ENCODE assay signal across 16 cellular contexts in the genomic region with DNA sequence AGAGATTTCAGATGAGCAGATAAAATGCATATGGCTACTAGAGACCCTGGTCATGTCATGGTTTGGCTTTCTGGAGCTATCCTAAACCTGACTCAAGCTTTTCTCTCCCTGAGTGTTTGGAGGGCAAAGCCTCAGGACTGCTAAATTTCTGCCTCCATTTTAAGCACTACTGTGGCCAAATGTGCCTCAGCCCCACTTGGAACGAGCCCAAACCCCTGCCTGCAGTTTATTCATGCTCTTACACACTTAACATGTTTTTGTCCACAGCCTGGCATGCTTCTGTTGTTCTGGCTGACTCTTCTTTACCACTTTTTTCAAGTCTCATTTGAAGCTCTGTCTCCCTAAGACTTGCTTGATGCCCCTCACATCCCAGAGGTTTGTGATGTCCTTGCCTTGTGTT.
"Had no signal": no experiment of that assay in that cellular context is flagged by ENCODE, and none has a peak within 500 bp of the region (broad histone marks: within the 10 kb centered on the region; RNA-seq: fewer than 3 reads in every experiment).

No MANE protein-coding gene starts in this region.

- H3K27me3 Mint-ChIP-seq: activated naive CD8-positive, alpha-beta T cell treated with anti-CD3 and anti-CD28 coated beads, Interleukin-2, amount 10 ng/mL, durations not matched to agents 7 days and 5 days had no signal

- H3K9me3 Mint-ChIP-seq: activated naive CD8-positive, alpha-beta T cell treated with anti-CD3 and anti-CD28 coated beads, Interleukin-2, amount 10 ng/mL, durations not matched to agents 7 days and 5 days; nephron progenitor cell had no signal

- H3K27ac Mint-ChIP-seq: activated naive CD8-positive, alpha-beta T cell treated with anti-CD3 and anti-CD28 coated beads, Interleukin-2, amount 10 ng/mL, durations not matched to agents 7 days and 5 days; nephron progenitor cell had no signal

- DNase-seq: activated CD4-positive, alpha-beta T cell treated with anti-CD3 and anti-CD28 coated beads for 48 hours; activated CD8-positive, alpha-beta memory T cell treated with anti-CD3 and anti-CD28 coated beads, Interleukin-2, amount 50 U/mL, for 48 hours; activated naive CD4-positive, alpha-beta T cell; activated naive CD8-positive, alpha-beta T cell treated with anti-CD3 and anti-CD28 coated beads, Interleukin-2, amount 10 ng/mL, durations not matched to agents 7 days and 5 days; anterior cingulate cortex; brain microvascular endothelial cell; cortex of kidney; effector CD4-positive, alpha-beta T cell; foreskin keratinocyte; glutamatergic neuron; kidney glomerular epithelial cell; nephron progenitor cell; sigmoid colon; stimulated activated CD4-positive, alpha-beta T cell treated with anti-CD3 and anti-CD28 coated beads, Interleukin-1b, Interleukin-23, amount 100 ng/mL, for 48 hours; T-helper 2 cell; tibial artery had no signal

- ATAC-seq: foreskin keratinocyte had no signal

- H3K4me3 Mint-ChIP-seq: activated naive CD8-positive, alpha-beta T cell treated with anti-CD3 and anti-CD28 coated beads, Interleukin-2, amount 10 ng/mL, durations not matched to agents 7 days and 5 days; nephron progenitor cell had no signal
